18 cellular contexts compared by ENCODE assay signal in the genomic region with DNA sequence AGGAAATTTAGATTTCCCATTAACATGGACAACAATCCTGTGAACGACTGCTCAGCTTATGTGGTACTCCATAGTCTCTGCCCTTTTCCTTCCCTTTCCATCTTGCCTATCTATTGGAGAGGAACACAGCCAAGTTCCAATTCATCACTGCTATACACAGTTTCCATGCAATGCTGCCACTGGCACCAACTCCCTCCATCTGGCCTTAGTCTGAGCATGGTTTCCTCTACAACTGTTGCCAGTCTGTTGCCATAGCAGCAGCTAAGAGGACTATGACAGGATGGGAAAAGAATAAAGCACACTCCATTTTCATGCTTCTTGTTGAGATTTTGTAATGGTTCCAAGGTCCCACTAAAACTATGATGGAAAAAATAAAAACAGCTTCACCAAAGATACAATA.
DNase-seq lines count a peak whose midpoint lies in the region; ATAC-seq and TF ChIP-seq lines count a peak whose summit lies in the region.
"Had no signal": no experiment of that assay in that cellular context is flagged by ENCODE, and none has a peak within 500 bp of the region (broad histone marks: within the 10 kb centered on the region; RNA-seq: fewer than 3 reads in every experiment).

No MANE protein-coding gene starts in this region.

- H3K36me3 Mint-ChIP-seq in glutamatergic neuron (ENCODE audit: unreplicated experiment): no peaks in the 10 kb centered on the region
- H3K36me3 Mint-ChIP-seq: activated naive CD4-positive, alpha-beta T cell treated with anti-CD3 and anti-CD28 coated beads, Interleukin-2, amount 10 ng/mL, durations not matched to agents 7 days and 5 days had no signal

- H3K27ac Mint-ChIP-seq in glutamatergic neuron (ENCODE audit: unreplicated experiment): peak overlapping the region; percentile 41
- H3K27ac Mint-ChIP-seq: activated naive CD4-positive, alpha-beta T cell treated with anti-CD3 and anti-CD28 coated beads, Interleukin-2, amount 10 ng/mL, durations not matched to agents 7 days and 5 days had no signal

- peak overlapping the region; percentile 8 for H3K4me3 Mint-ChIP-seq in glutamatergic neuron (ENCODE audit: unreplicated experiment)
- H3K4me3 Mint-ChIP-seq: activated naive CD4-positive, alpha-beta T cell treated with anti-CD3 and anti-CD28 coated beads, Interleukin-2, amount 10 ng/mL, durations not matched to agents 7 days and 5 days had no signal

- H3K27me3 Mint-ChIP-seq in glutamatergic neuron (ENCODE audit: unreplicated experiment): no peaks in the 10 kb centered on the region
- H3K27me3 Mint-ChIP-seq: activated naive CD4-positive, alpha-beta T cell treated with anti-CD3 and anti-CD28 coated beads, Interleukin-2, amount 10 ng/mL, durations not matched to agents 7 days and 5 days had no signal

- DNase-seq in NCI-H1436 (lab: John Stamatoyannopoulos, UW): peak; percentile 20
- no peak for DNase-seq in NCI-H1436 treated with DMSO at 0.1 percent for 48 hours (lab: John Stamatoyannopoulos, UW)
- peak; percentile 97 for DNase-seq in NCI-H524 treated with DMSO at 0.1 percent for 48 hours (lab: John Stamatoyannopoulos, UW)
- peak; percentile 57 for DNase-seq in glutamatergic neuron
- peak; percentile 78 for DNase-seq in superior temporal gyrus (ENCODE audit: extremely low spot score)
- DNase-seq in DMS114 treated with DMSO at 0.1 percent for 48 hours (lab: John Stamatoyannopoulos, UW; ENCODE audit: unreplicated experiment): no peak
- DNase-seq: activated CD8-positive, alpha-beta memory T cell treated with anti-CD3 and anti-CD28 coated beads for 24 hours; activated naive CD4-positive, alpha-beta T cell treated with anti-CD3 and anti-CD28 coated beads, Interleukin-2, amount 10 ng/mL, durations not matched to agents 7 days and 5 days; Calu3; esophagus squamous epithelium; KBM-7; NCI-H526 treated with DMSO at 0.1 percent for 48 hours; stimulated activated CD4-positive, alpha-beta T cell treated with anti-CD3 and anti-CD28 coated beads, Interleukin-15, amount 100 ng/mL, for 24 hours; transverse colon had no signal

- TF ChIP-seq CTCF in glutamatergic neuron (IDR thresholded peaks at IDR 0.05; ENCODE audit: partially characterized antibody, unreplicated experiment): no peak

- no peak for ATAC-seq in GM18519 (IDR thresholded peaks at IDR 0.05; ENCODE audit: low FRiP score, unreplicated experiment)
- no peak for ATAC-seq in HG02981 (IDR thresholded peaks at IDR 0.05; ENCODE audit: unreplicated experiment)
- ATAC-seq: A549, Right ventricle myocardium inferior had no signal

- peaks cover 6% of the 10 kb centered on the region for H3K4me1 Mint-ChIP-seq in glutamatergic neuron (ENCODE audit: low read depth, unreplicated experiment)
- H3K4me1 Mint-ChIP-seq: activated naive CD4-positive, alpha-beta T cell treated with anti-CD3 and anti-CD28 coated beads, Interleukin-2, amount 10 ng/mL, durations not matched to agents 7 days and 5 days had no signal

- no peaks in the 10 kb centered on the region for H3K9me3 Mint-ChIP-seq in glutamatergic neuron (ENCODE audit: unreplicated experiment)

Comparison
In these comparisons a context has a peak if more than half of its experiments do, and no peak if none do; other contexts are left out.
1. DNase-seq: peak in NCI-H1436 (single experiment), NCI-H524 treated with DMSO at 0.1 percent for 48 hours (single experiment), glutamatergic neuron (single experiment) and superior temporal gyrus (single experiment); none in NCI-H1436 treated with DMSO at 0.1 percent for 48 hours (single experiment) and DMS114 treated with DMSO at 0.1 percent for 48 hours (single experiment).